Comparison of ENCODE assay signal across 20 cellular contexts in genomic region chr17:55784666-55785065, GRCh38. TPM values are rescaled to one million over a fixed set of nuclear protein-coding genes. Genes with fewer than 3 reads are reported as not detected.
DNase-seq lines count a peak whose midpoint lies in the region; ATAC-seq, FAIRE-seq and TF ChIP-seq lines count a peak whose summit lies in the region.
"Had no signal": no experiment of that assay in that cellular context is flagged by ENCODE, and none has a peak within 500 bp of the region (broad histone marks: within the 10 kb centered on the region; RNA-seq: fewer than 3 reads in every experiment).

No MANE protein-coding gene starts in this region.

- H3K27me3 ChIP-seq in BLaER1 (no peaks in the 10 kb centered on the region), gastrocnemius medialis (no peaks in the 10 kb centered on the region), suprapubic skin (no peaks in the 10 kb centered on the region)
- H3K27me3 ChIP-seq: MG63 had no signal

- FAIRE-seq in RCC 7860 (lab: Jason Lieb, UNC), result no peak
- FAIRE-seq: GM12892 had no signal

- no peak for TF ChIP-seq EP300 in suprapubic skin (IDR thresholded peaks at IDR 0.05)

- H3K27ac ChIP-seq in BLaER1, result peak overlapping the region; percentile 97
- H3K27ac ChIP-seq in VCaP, result peak overlapping the region; percentile 48
- H3K27ac ChIP-seq in gastrocnemius medialis, result peak overlapping the region; percentile 83 to 93 (median 89)
- no peak overlapping the region for H3K27ac ChIP-seq in suprapubic skin

- peak; percentile 4 for DNase-seq in GF-D8 (lab: John Stamatoyannopoulos, UW)
- DNase-seq in gastrocnemius medialis, result no peak
- no peak for DNase-seq in RCC 7860 (ENCODE audit: low spot score)
- DNase-seq in suprapubic skin (ENCODE audit: low spot score in 2 of 2), result no peak
- DNase-seq: CD4-positive, alpha-beta memory T cell; DMS153; NCI-H1105; NCI-H146; NCI-H2227 treated with DMSO at 0.1 percent for 48 hours; NCI-H510A treated with DMSO at 0.1 percent for 48 hours; NCI-H774; NK-92 treated with Interleukin-12 subunit alpha and Interleukin-12 subunit beta, amount 100 ng/mL, for 24 hours; SW 1271 had no signal

- H3K4me1 ChIP-seq in BLaER1 (peaks cover 78% of the 10 kb centered on the region), gastrocnemius medialis (peaks cover 23 to 32% of the 10 kb centered on the region in 2 donors), suprapubic skin (peaks cover 2% of the 10 kb centered on the region)
- H3K4me1 ChIP-seq: HAP-1 had no signal

- WGBS in suprapubic skin, result 82% methylated on average over 2 of the region's 2 CpGs

- peaks cover 15% of the 10 kb centered on the region for H3K9me3 ChIP-seq in BLaER1
- no peaks in the 10 kb centered on the region for H3K9me3 ChIP-seq in gastrocnemius medialis
- no peaks in the 10 kb centered on the region for H3K9me3 ChIP-seq in suprapubic skin
- H3K9me3 ChIP-seq: HAP-1, MG63 had no signal

- intact Hi-C loops in gastrocnemius medialis (cut with DNase I; ENCODE audit: low total_unique reads), result loop anchor here (5.0 kb wide), 1 partner anchor 517 kb away; no protein-coding TSS in a partner anchor

- ATAC-seq in gastrocnemius medialis, result no peak
- no peak for ATAC-seq in HG02885 (IDR thresholded peaks at IDR 0.05; ENCODE audit: poor library complexity, unreplicated experiment)

- TF ChIP-seq CTCF in VCaP (conservative IDR thresholded peaks at IDR 0.05), result no peak
- TF ChIP-seq CTCF in gastrocnemius medialis (IDR thresholded peaks at IDR 0.05 in 4 of 5, conservative IDR thresholded peaks at IDR 0.05 in 1 of 5), result no peak
- TF ChIP-seq CTCF in suprapubic skin (IDR thresholded peaks at IDR 0.05), result no peak

- no peaks in the 10 kb centered on the region; the same call in 1 of the 2 replicates for H3K36me3 ChIP-seq in BLaER1
- H3K36me3 ChIP-seq in gastrocnemius medialis, result no peaks in the 10 kb centered on the region
- no peaks in the 10 kb centered on the region for H3K36me3 ChIP-seq in suprapubic skin
- H3K36me3 ChIP-seq: HAP-1, MG63 had no signal

- no peaks in the 10 kb centered on the region for H4K20me1 ChIP-seq in BLaER1

- H3K4me3 ChIP-seq in BLaER1 (no peak overlapping the region), gastrocnemius medialis (no peak overlapping the region), suprapubic skin (no peak overlapping the region)
- H3K4me3 ChIP-seq: GM23248, HAP-1, MG63 had no signal

- in situ Hi-C loops in gastrocnemius medialis (cut with MboI; ENCODE audit: low sequenced_read_pairs in 4 of 4), result no loop called here

- H3K4me2 ChIP-seq in BLaER1, result peak overlapping the region; percentile 81

- peak overlapping the region; percentile 44; the same call in 1 of the 2 replicates for H3K9ac ChIP-seq in BLaER1
- H3K9ac ChIP-seq: GM23248 had no signal

- TF ChIP-seq POLR2A in gastrocnemius medialis (IDR thresholded peaks at IDR 0.05) (no peak), suprapubic skin (IDR thresholded peaks at IDR 0.05) (no peak)

RNA-seq across cellular contexts. Expression of gene PCTP, which starts 33.8 kb away (rescaled TPM):
- 10 to 100 TPM; 10.1 to 41.7 (median 13.3) TPM for total RNA-seq in gastrocnemius medialis
- 10 to 100 TPM in 3 of 4 donors, 1 to 10 TPM in 1; 6.4 to 17.4 (median 11.2) TPM for total RNA-seq in suprapubic skin
